In genomic region chr12:16382652-16383312, GRCh38 we compare ENCODE assay signal across 1 cellular context. TPM values are rescaled to one million over a fixed set of nuclear protein-coding genes. Genes with fewer than 3 reads are reported as not detected.
"Had no signal": no experiment of that assay in that cellular context is flagged by ENCODE, and none has a peak within 500 bp of the region (broad histone marks: within the 10 kb centered on the region; RNA-seq: fewer than 3 reads in every experiment).

No MANE protein-coding gene starts in this region.

RNA-seq across cellular contexts. Expression of gene MGST1, which starts 35.3 kb away (rescaled TPM):
- polyA plus RNA-seq: naive thymus-derived CD4-positive, alpha-beta T cell had no signal
